Comparison of ENCODE assay signal across 1 cellular context in the genomic region with DNA sequence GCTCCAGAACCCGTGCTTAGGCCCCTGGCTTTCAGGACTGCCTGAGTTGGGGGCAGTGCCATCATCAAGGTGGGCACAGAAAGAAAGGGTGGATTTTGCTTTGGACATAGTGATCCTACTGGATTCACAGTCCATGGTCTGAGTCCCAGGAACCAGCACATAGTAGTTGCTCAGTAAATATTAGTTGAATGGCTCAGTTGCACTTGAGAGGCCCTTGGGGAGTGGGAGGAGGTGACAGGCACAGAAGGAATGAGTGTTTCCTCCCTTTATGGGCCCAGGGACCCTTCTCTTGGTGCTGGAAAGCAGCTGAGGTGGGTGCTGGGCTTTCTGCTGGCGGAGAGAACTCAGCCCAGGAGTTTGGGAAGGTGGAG.
TF ChIP-seq lines count a peak whose summit lies in the region.

No MANE protein-coding gene starts in this region.

TF ChIP-seq in H1, 55 proteins besides CTCF, POLR2A, EP300 and RAD21:
- TF ChIP-seq ASH2L (IDR thresholded peaks at IDR 0.05; ENCODE audit: low read length) (no peak), HDAC2 (IDR thresholded peaks at IDR 0.05; ENCODE audit: borderline replicate concordance in 1 of 2, low read depth in 2 of 2, low read length in 2 of 2) (no peak), SIN3A (conservative IDR thresholded peaks at IDR 0.05 in 1 of 2, IDR thresholded peaks at IDR 0.05 in 1 of 2; ENCODE audit: low read depth in 1 of 2, low read length in 2 of 2) (no peak), NRF1 (IDR thresholded peaks at IDR 0.05; ENCODE audit: low read depth, low read length) (no peak)
